8 cellular contexts compared by ENCODE assay signal in genomic region chr9:27726244-27727141, GRCh38.
DNase-seq lines count a peak whose midpoint lies in the region; ATAC-seq, FAIRE-seq and TF ChIP-seq lines count a peak whose summit lies in the region.

No MANE protein-coding gene starts in this region.

- ATAC-seq in T-cell (replicated peaks in 1 of 4), result no peak

- TF ChIP-seq CTCF in HFFc6 (IDR thresholded peaks at IDR 0.05) (peak; percentile 72), bronchial epithelial cell (IDR thresholded peaks at IDR 0.05; ENCODE audit: insufficient read depth, low read length, severe bottlenecking) (peak; percentile 88)

- DNase-seq in NK-92 treated with Interleukin-12 subunit alpha and Interleukin-12 subunit beta, amount 100 ng/mL, for 24 hours (lab: John Stamatoyannopoulos, UW), result peak; percentile 12
- no peak for DNase-seq in NK-92 (lab: John Stamatoyannopoulos, UW; ENCODE audit: unreplicated experiment)
- peak; percentile 2 for DNase-seq in HFFc6
- DNase-seq in NCI-H1105 treated with DMSO at 0.1 percent for 48 hours (lab: John Stamatoyannopoulos, UW), result peak; percentile 83
- DNase-seq in T-cell, result peak in 23 of 34 experiments; percentile 2 to 51 (median 14)
- DNase-seq in bronchial epithelial cell (ENCODE audit: low read depth), result peak; percentile 69
- DNase-seq in kidney glomerular epithelial cell (lab: John Stamatoyannopoulos, UW), result peak; percentile 65
- DNase-seq in stimulated activated CD4-positive, alpha-beta T cell treated with anti-CD3 and anti-CD28 coated beads, Interleukin-4, amount 100 ng/mL, for 1 hour, result peak; percentile 45

- H3K27me3 Mint-ChIP-seq in HFFc6 (ENCODE audit: insufficient read depth) (peaks cover 1% of the 10 kb centered on the region; the same call in 1 of the 2 replicates), T-cell (peaks cover 0 to 11% of the 10 kb centered on the region in 2 donors)

- H3K27ac Mint-ChIP-seq in HFFc6 (no peak overlapping the region), T-cell (no peak overlapping the region)

- POLR2A ChIA-PET in T-cell (lab: Charles Lee), result no interaction called here

- FAIRE-seq in bronchial epithelial cell (lab: Jason Lieb, UNC), result no peak

- H3K27me3 ChIP-seq in bronchial epithelial cell (ENCODE audit: control insufficient read depth, insufficient read depth, low read length), result no peaks in the 10 kb centered on the region

- H3K36me3 Mint-ChIP-seq in HFFc6 (ENCODE audit: low read depth) (no peaks in the 10 kb centered on the region), T-cell (no peaks in the 10 kb centered on the region)

- peaks cover 22% of the 10 kb centered on the region for H3K9me3 Mint-ChIP-seq in HFFc6
- no peaks in the 10 kb centered on the region for H3K9me3 Mint-ChIP-seq in T-cell

- H3K4me3 ChIP-seq in bronchial epithelial cell (ENCODE audit: low read depth, low read length), result no peak overlapping the region

- H3K4me1 Mint-ChIP-seq in HFFc6 (ENCODE audit: low read depth) (no peaks in the 10 kb centered on the region), T-cell (peaks cover 0 to 4% (median 0%) of the 10 kb centered on the region in 3 donors)

- CTCF ChIA-PET in T-cell (lab: Charles Lee), result interaction anchor here in 1 of 2 donors (0.8 to 0.9 kb wide), 2 partner anchors 17 to 159 kb away, joined by 3 to 5 read pairs; no protein-coding TSS in a partner anchor

- H3K36me3 ChIP-seq in bronchial epithelial cell (ENCODE audit: control insufficient read depth, insufficient read depth, low read length), result no peaks in the 10 kb centered on the region

- H3K4me3 Mint-ChIP-seq in HFFc6 (no peak overlapping the region), T-cell (no peak overlapping the region)
